In genomic region chr13:44617648-44618047, GRCh38 we compare ENCODE assay signal across 37 cellular contexts.
"Had no signal": no experiment of that assay in that cellular context is flagged by ENCODE, and none has a peak within 500 bp of the region (broad histone marks: within the 10 kb centered on the region; RNA-seq: fewer than 3 reads in every experiment).

No MANE protein-coding gene starts in this region.

- FAIRE-seq: RCC 7860 had no signal

- H3K27ac Mint-ChIP-seq: activated CD4-positive, alpha-beta memory T cell treated with anti-CD3 and anti-CD28 coated beads, Interleukin-2, amount 10 ng/mL, durations not matched to agents 7 days and 5 days; activated CD8-positive, alpha-beta memory T cell treated with anti-CD3 and anti-CD28 coated beads, Interleukin-2, amount 10 ng/mL, durations not matched to agents 7 days and 5 days; activated naive CD8-positive, alpha-beta T cell treated with anti-CD3 and anti-CD28 coated beads, Interleukin-2, amount 10 ng/mL, durations not matched to agents 7 days and 5 days; T-cell; T-helper 17 cell had no signal

- H3K36me3 Mint-ChIP-seq: activated CD8-positive, alpha-beta memory T cell treated with anti-CD3 and anti-CD28 coated beads, Interleukin-2, amount 10 ng/mL, durations not matched to agents 7 days and 5 days; activated naive CD8-positive, alpha-beta T cell treated with anti-CD3 and anti-CD28 coated beads, Interleukin-2, amount 10 ng/mL, durations not matched to agents 7 days and 5 days; T-cell had no signal

- H3K9me3 Mint-ChIP-seq: activated CD4-positive, alpha-beta memory T cell treated with anti-CD3 and anti-CD28 coated beads, Interleukin-2, amount 10 ng/mL, durations not matched to agents 7 days and 5 days; activated naive CD8-positive, alpha-beta T cell treated with anti-CD3 and anti-CD28 coated beads, Interleukin-2, amount 10 ng/mL, durations not matched to agents 7 days and 5 days; T-cell had no signal

- H3K9me3 ChIP-seq: ascending aorta, body of pancreas, breast epithelium had no signal

- H3K9ac ChIP-seq: KMS-11 had no signal

- H3K4me3 ChIP-seq: ascending aorta, body of pancreas, breast epithelium, PC-9 had no signal

- ATAC-seq: activated CD8-positive, alpha-beta memory T cell treated with anti-CD3 and anti-CD28 coated beads, Interleukin-2, amount 10 ng/mL, durations not matched to agents 7 days and 5 days; body of pancreas; Right ventricle myocardium inferior; SK-N-SH treated with all-trans-retinoic acid at 6 μM for 48 hours; T-cell; T-helper 17 cell had no signal

- H3K4me3 Mint-ChIP-seq: activated CD4-positive, alpha-beta memory T cell treated with anti-CD3 and anti-CD28 coated beads, Interleukin-2, amount 10 ng/mL, durations not matched to agents 7 days and 5 days; activated CD8-positive, alpha-beta memory T cell treated with anti-CD3 and anti-CD28 coated beads, Interleukin-2, amount 10 ng/mL, durations not matched to agents 7 days and 5 days; activated naive CD8-positive, alpha-beta T cell treated with anti-CD3 and anti-CD28 coated beads, Interleukin-2, amount 10 ng/mL, durations not matched to agents 7 days and 5 days; T-cell; T-helper 17 cell had no signal

- DNase-seq: activated CD4-positive, alpha-beta memory T cell treated with anti-CD3 and anti-CD28 coated beads, Interleukin-2, amount 10 ng/mL, durations not matched to agents 7 days and 5 days; activated CD4-positive, alpha-beta T cell treated with anti-CD3 and anti-CD28 coated beads for 1 hour; activated CD4-positive, alpha-beta T cell treated with anti-CD3 and anti-CD28 coated beads for 48 hours; activated CD4-positive, CD25-positive, alpha-beta regulatory T cell; activated CD8-positive, alpha-beta memory T cell treated with anti-CD3 and anti-CD28 coated beads for 24 hours; activated CD8-positive, alpha-beta memory T cell treated with anti-CD3 and anti-CD28 coated beads, Interleukin-2, amount 10 ng/mL, durations not matched to agents 7 days and 5 days; activated CD8-positive, alpha-beta memory T cell treated with anti-CD3 and anti-CD28 coated beads, Interleukin-2, amount 50 U/mL, for 48 hours; activated effector memory CD4-positive, alpha-beta T cell treated with Interleukin-2 at 50 U/mL for 16 hours; activated naive CD4-positive, alpha-beta T cell treated with anti-CD3 and anti-CD28 coated beads, Interleukin-2, amount 50 U/mL, for 16 hours; activated naive CD8-positive, alpha-beta T cell treated with anti-CD3 and anti-CD28 coated beads, Interleukin-2, amount 10 ng/mL, durations not matched to agents 7 days and 5 days; activated T-cell treated with anti-CD3 and anti-CD28 coated beads, Interleukin-2, amount 50 U/mL, for 48 hours; amygdala; body of pancreas; NCI-H1092 treated with DMSO at 0.1 percent for 48 hours; NCI-H1417; NCI-H146; NCI-H187; NCI-H2081; NCI-H2171 treated with DMSO at 0.1 percent for 48 hours; NCI-H2227 treated with DMSO at 0.1 percent for 48 hours; NCI-H446 treated with DMSO at 0.1 percent for 48 hours; NCI-H524; NCI-H69; NK-92 treated with Interleukin-12 subunit alpha and Interleukin-12 subunit beta, amount 100 ng/mL, for 24 hours; PC-9; SIG-M5; T-cell; T-helper 17 cell; T-helper 9 cell; WERI-Rb-1 had no signal

- H3K4me1 ChIP-seq: ascending aorta, body of pancreas, breast epithelium had no signal

- H3K27ac ChIP-seq: ascending aorta, body of pancreas, breast epithelium, KMS-11, PC-9, RWPE1, WERI-Rb-1 had no signal

- H3K27me3 ChIP-seq: ascending aorta, body of pancreas, breast epithelium had no signal

- H2AFZ ChIP-seq: PC-9 had no signal

- H3K4me2 ChIP-seq: PC-9 had no signal

- H3K36me3 ChIP-seq: ascending aorta, breast epithelium, WERI-Rb-1 had no signal

- H3K4me1 Mint-ChIP-seq: activated CD4-positive, alpha-beta memory T cell treated with anti-CD3 and anti-CD28 coated beads, Interleukin-2, amount 10 ng/mL, durations not matched to agents 7 days and 5 days; activated CD8-positive, alpha-beta memory T cell treated with anti-CD3 and anti-CD28 coated beads, Interleukin-2, amount 10 ng/mL, durations not matched to agents 7 days and 5 days; activated naive CD8-positive, alpha-beta T cell treated with anti-CD3 and anti-CD28 coated beads, Interleukin-2, amount 10 ng/mL, durations not matched to agents 7 days and 5 days; T-cell; T-helper 17 cell had no signal
